In genomic region chr9:134950811-134951210, GRCh38 we compare ENCODE assay signal across 25 cellular contexts. TPM values are rescaled to one million over a fixed set of nuclear protein-coding genes. Genes with fewer than 3 reads are reported as not detected.
"Had no signal": no experiment of that assay in that cellular context is flagged by ENCODE, and none has a peak within 500 bp of the region (broad histone marks: within the 10 kb centered on the region; RNA-seq: fewer than 3 reads in every experiment).

No MANE protein-coding gene starts in this region.

- H3K9me3 Mint-ChIP-seq: activated CD4-positive, alpha-beta memory T cell treated with anti-CD3 and anti-CD28 coated beads for 36 hours; activated CD4-positive, alpha-beta T cell treated with anti-CD3 and anti-CD28 coated beads, Interleukin-2, amount 10 ng/mL, durations not matched to agents 7 days and 5 days; activated naive CD4-positive, alpha-beta T cell treated with anti-CD3 and anti-CD28 coated beads, Interleukin-2, amount 10 ng/mL, durations not matched to agents 7 days and 5 days; activated naive CD8-positive, alpha-beta T cell treated with anti-CD3 and anti-CD28 coated beads, Interleukin-2, amount 10 ng/mL, durations not matched to agents 7 days and 5 days; activated T-cell treated with anti-CD3 and anti-CD28 coated beads, Interleukin-2, amount 50 U/mL, for 72 hours; activated T-helper 2 cell treated with anti-CD3 and anti-CD28 coated beads, Interferon-gamma antibody, Interleukin-2, Interleukin-4, amounts not matched to agents 10 μg/mL and 5 μg/mL and 100 μg/mL, durations not matched to agents 14 hours and 24 hours and 36 hours had no signal

- H3K4me3 ChIP-seq: adrenal gland had no signal

- H3K27me3 ChIP-seq: adrenal gland had no signal

- H3K4me3 Mint-ChIP-seq: activated CD4-positive, alpha-beta memory T cell treated with anti-CD3 and anti-CD28 coated beads for 36 hours; activated CD4-positive, alpha-beta T cell treated with anti-CD3 and anti-CD28 coated beads, Interleukin-2, amount 10 ng/mL, durations not matched to agents 7 days and 5 days; activated naive CD4-positive, alpha-beta T cell treated with anti-CD3 and anti-CD28 coated beads, Interleukin-2, amount 10 ng/mL, durations not matched to agents 7 days and 5 days; activated naive CD8-positive, alpha-beta T cell treated with anti-CD3 and anti-CD28 coated beads, Interleukin-2, amount 10 ng/mL, durations not matched to agents 7 days and 5 days; activated T-cell treated with anti-CD3 and anti-CD28 coated beads, Interleukin-2, amount 50 U/mL, for 72 hours had no signal

- H3K27me3 Mint-ChIP-seq: activated CD4-positive, alpha-beta memory T cell treated with anti-CD3 and anti-CD28 coated beads for 36 hours; activated CD4-positive, alpha-beta T cell treated with anti-CD3 and anti-CD28 coated beads, Interleukin-2, amount 10 ng/mL, durations not matched to agents 7 days and 5 days; activated naive CD4-positive, alpha-beta T cell treated with anti-CD3 and anti-CD28 coated beads, Interleukin-2, amount 10 ng/mL, durations not matched to agents 7 days and 5 days had no signal

- H3K9me3 ChIP-seq: adrenal gland, SK-N-SH had no signal

- H3K36me3 ChIP-seq: adrenal gland had no signal

- ATAC-seq: activated T-cell treated with anti-CD3 and anti-CD28 coated beads, Interleukin-2, amount 50 U/mL, for 72 hours; HepG2; PC-3 had no signal

- H3K4me2 ChIP-seq: KMS-11, SK-N-SH had no signal

- H3K27ac Mint-ChIP-seq: activated CD4-positive, alpha-beta memory T cell treated with anti-CD3 and anti-CD28 coated beads for 36 hours; activated CD4-positive, alpha-beta T cell treated with anti-CD3 and anti-CD28 coated beads, Interleukin-2, amount 10 ng/mL, durations not matched to agents 7 days and 5 days; activated naive CD4-positive, alpha-beta T cell treated with anti-CD3 and anti-CD28 coated beads, Interleukin-2, amount 10 ng/mL, durations not matched to agents 7 days and 5 days; activated naive CD8-positive, alpha-beta T cell treated with anti-CD3 and anti-CD28 coated beads, Interleukin-2, amount 10 ng/mL, durations not matched to agents 7 days and 5 days; activated T-cell treated with anti-CD3 and anti-CD28 coated beads, Interleukin-2, amount 50 U/mL, for 72 hours; activated T-helper 2 cell treated with anti-CD3 and anti-CD28 coated beads, Interferon-gamma antibody, Interleukin-2, Interleukin-4, amounts not matched to agents 10 μg/mL and 5 μg/mL and 100 μg/mL, durations not matched to agents 14 hours and 24 hours and 36 hours had no signal

- H3K9ac ChIP-seq: KMS-11, SK-N-SH had no signal

- DNase-seq: activated CD4-positive, alpha-beta memory T cell treated with anti-CD3 and anti-CD28 coated beads for 36 hours; activated CD4-positive, alpha-beta T cell treated with anti-CD3 and anti-CD28 coated beads, Interleukin-2, amount 10 ng/mL, durations not matched to agents 7 days and 5 days; activated CD4-positive, CD25-positive, alpha-beta regulatory T cell; activated gamma-delta T cell treated with Interleukin-2 at 50 U/mL for 16 hours; activated naive CD4-positive, alpha-beta T cell treated with anti-CD3 and anti-CD28 coated beads, Interleukin-2, amount 10 ng/mL, durations not matched to agents 7 days and 5 days; activated naive CD8-positive, alpha-beta T cell treated with anti-CD3 and anti-CD28 coated beads, Interleukin-2, amount 10 ng/mL, durations not matched to agents 7 days and 5 days; activated T-cell treated with anti-CD3 and anti-CD28 coated beads, Interleukin-2, amount 50 U/mL, for 72 hours; adrenal gland; anterior cingulate cortex; NCI-H1092 treated with DMSO at 0.1 percent for 48 hours; NCI-H1417 treated with DMSO at 0.1 percent for 48 hours; NCI-H1694 treated with DMSO at 0.1 percent for 48 hours; NCI-H2029 treated with DMSO at 0.1 percent for 48 hours; NCI-H510A treated with DMSO at 0.1 percent for 48 hours; NCI-H69; NK-92 treated with Interleukin-12 subunit alpha and Interleukin-12 subunit beta, amount 100 ng/mL, for 24 hours; PC-3; SK-N-SH had no signal

- H3K4me1 ChIP-seq: adrenal gland had no signal

- H3K27ac ChIP-seq: adrenal gland, KMS-11, VCaP had no signal

- H3K4me1 Mint-ChIP-seq: activated CD4-positive, alpha-beta T cell treated with anti-CD3 and anti-CD28 coated beads, Interleukin-2, amount 10 ng/mL, durations not matched to agents 7 days and 5 days; activated naive CD4-positive, alpha-beta T cell treated with anti-CD3 and anti-CD28 coated beads, Interleukin-2, amount 10 ng/mL, durations not matched to agents 7 days and 5 days; activated naive CD8-positive, alpha-beta T cell treated with anti-CD3 and anti-CD28 coated beads, Interleukin-2, amount 10 ng/mL, durations not matched to agents 7 days and 5 days had no signal

- H3K36me3 Mint-ChIP-seq: activated CD4-positive, alpha-beta memory T cell treated with anti-CD3 and anti-CD28 coated beads for 36 hours; activated naive CD4-positive, alpha-beta T cell treated with anti-CD3 and anti-CD28 coated beads, Interleukin-2, amount 10 ng/mL, durations not matched to agents 7 days and 5 days; activated naive CD8-positive, alpha-beta T cell treated with anti-CD3 and anti-CD28 coated beads, Interleukin-2, amount 10 ng/mL, durations not matched to agents 7 days and 5 days had no signal

RNA-seq across cellular contexts. Expression of gene FCN1, which starts 33.1 kb away (rescaled TPM):
- total RNA-seq: activated CD4-positive, alpha-beta memory T cell treated with anti-CD3 and anti-CD28 coated beads for 36 hours; activated CD4-positive, alpha-beta T cell treated with anti-CD3 and anti-CD28 coated beads, Interleukin-2, amount 10 ng/mL, durations not matched to agents 7 days and 5 days; activated CD8-positive, alpha-beta memory T cell treated with anti-CD3 and anti-CD28 coated beads for 36 hours; activated T-cell treated with anti-CD3 and anti-CD28 coated beads, Interleukin-2, amount 50 U/mL, for 72 hours; activated T-helper 2 cell treated with anti-CD3 and anti-CD28 coated beads, Interferon-gamma antibody, Interleukin-2, Interleukin-4, amounts not matched to agents 10 μg/mL and 5 μg/mL and 100 μg/mL, durations not matched to agents 14 hours and 24 hours and 36 hours; HepG2; MCF 10A; PC-3; T-helper 2 cell treated with Interferon-gamma antibody and Interleukin-4, amounts not matched to agents 100 ng/mL and 5 ng/mL, for 36 hours had no signal
- polyA plus RNA-seq: HepG2, SK-N-SH had no signal
